Comparison of ENCODE assay signal across 11 cellular contexts in the genomic region with DNA sequence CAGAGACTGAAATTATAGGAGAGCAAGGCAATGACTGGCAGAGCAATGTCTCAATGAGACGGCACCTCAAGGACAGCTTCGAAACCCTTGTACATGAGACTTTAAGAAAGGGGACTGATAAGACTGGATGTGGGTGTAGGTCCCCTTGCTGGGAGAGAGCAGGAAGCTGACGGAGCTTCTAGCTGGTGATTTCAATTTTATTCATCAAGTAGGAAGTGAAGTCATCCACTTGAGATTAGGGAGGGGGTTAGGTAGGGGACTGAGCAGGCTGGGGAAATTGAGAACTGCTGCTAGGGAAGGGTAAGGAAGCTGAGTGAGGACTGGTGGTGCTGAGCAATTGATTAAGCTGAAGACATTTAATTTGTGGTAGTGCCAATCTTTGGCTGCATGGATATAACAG.
A peak's percentile ranks its signal among the peaks of the same experiment; 100 is the strongest.
DNase-seq lines count a peak whose midpoint lies in the region; ATAC-seq and TF ChIP-seq lines count a peak whose summit lies in the region.
"Had no signal": no experiment of that assay in that cellular context is flagged by ENCODE, and none has a peak within 500 bp of the region (broad histone marks: within the 10 kb centered on the region; RNA-seq: fewer than 3 reads in every experiment).

No MANE protein-coding gene starts in this region.

- DNase-seq in activated CD4-positive, alpha-beta memory T cell treated with anti-CD3 and anti-CD28 coated beads for 36 hours = peak; percentile 41
- no peak for DNase-seq in activated CD4-positive, alpha-beta memory T cell treated with anti-CD3 and anti-CD28 coated beads, Interleukin-2, amount 10 ng/mL, durations not matched to agents 7 days and 5 days
- DNase-seq in NCI-H226 (peak; percentile 76), brain microvascular endothelial cell (peak; percentile 35), suprapubic skin (ENCODE audit: low spot score in 2 of 2) (no peak)
- DNase-seq in naive thymus-derived CD8-positive, alpha-beta T cell = no peak
- DNase-seq: left colon, NCI-H1417 had no signal

- peaks cover 7% of the 10 kb centered on the region for H3K4me1 ChIP-seq in suprapubic skin

- no peak overlapping the region for H3K4me3 Mint-ChIP-seq in activated CD4-positive, alpha-beta memory T cell treated with anti-CD3 and anti-CD28 coated beads for 36 hours
- no peak overlapping the region for H3K4me3 Mint-ChIP-seq in activated CD4-positive, alpha-beta memory T cell treated with anti-CD3 and anti-CD28 coated beads, Interleukin-2, amount 10 ng/mL, durations not matched to agents 7 days and 5 days
- no peak overlapping the region for H3K4me3 Mint-ChIP-seq in naive thymus-derived CD8-positive, alpha-beta T cell

- 84% methylated on average over 3 of the region's 3 CpGs for WGBS in suprapubic skin

- no peaks in the 10 kb centered on the region for H3K27me3 Mint-ChIP-seq in activated CD4-positive, alpha-beta memory T cell treated with anti-CD3 and anti-CD28 coated beads for 36 hours
- H3K27me3 Mint-ChIP-seq in activated CD4-positive, alpha-beta memory T cell treated with anti-CD3 and anti-CD28 coated beads, Interleukin-2, amount 10 ng/mL, durations not matched to agents 7 days and 5 days = no peaks in the 10 kb centered on the region
- H3K27me3 Mint-ChIP-seq in naive thymus-derived CD8-positive, alpha-beta T cell = no peaks in the 10 kb centered on the region

- TF ChIP-seq EP300 in suprapubic skin (IDR thresholded peaks at IDR 0.05) = no peak

- CTCF ChIA-PET in activated CD4-positive, alpha-beta memory T cell treated with anti-CD3 and anti-CD28 coated beads for 36 hours (lab: Charles Lee) = interaction anchor here (0.7 to 1.3 kb wide), 2 partner anchors 46 to 189 kb away, joined by 4 to 6 read pairs; no protein-coding TSS in a partner anchor
- CTCF ChIA-PET in activated CD4-positive, alpha-beta memory T cell treated with anti-CD3 and anti-CD28 coated beads, Interleukin-2, amount 10 ng/mL, durations not matched to agents 7 days and 5 days (lab: Charles Lee) = interaction anchor here (0.5 kb wide), 1 partner anchor 642 kb away, joined by 6 read pairs; no protein-coding TSS in a partner anchor

- in situ Hi-C loops in brain microvascular endothelial cell (cut with HindIII; ENCODE audit: low pct_ligation_motif_present, low sequenced_read_pairs) = no loop called here

- TF ChIP-seq CTCF in brain microvascular endothelial cell (IDR thresholded peaks at IDR 0.05; ENCODE audit: low read depth, low read length, missing control alignments) (no peak), suprapubic skin (IDR thresholded peaks at IDR 0.05) (no peak)

- no peaks in the 10 kb centered on the region for H3K9me3 ChIP-seq in suprapubic skin
- H3K9me3 ChIP-seq: gastroesophageal sphincter had no signal

- POLR2A ChIA-PET in activated CD4-positive, alpha-beta memory T cell treated with anti-CD3 and anti-CD28 coated beads for 36 hours (lab: Charles Lee) = no interaction called here
- POLR2A ChIA-PET in activated CD4-positive, alpha-beta memory T cell treated with anti-CD3 and anti-CD28 coated beads, Interleukin-2, amount 10 ng/mL, durations not matched to agents 7 days and 5 days (lab: Charles Lee) = interaction anchor here (1.4 kb wide), 1 partner anchor 36 kb away, joined by 3 read pairs; no protein-coding TSS in a partner anchor
- POLR2A ChIA-PET in naive thymus-derived CD8-positive, alpha-beta T cell (lab: Charles Lee) = no interaction called here

- H3K36me3 Mint-ChIP-seq in activated CD4-positive, alpha-beta memory T cell treated with anti-CD3 and anti-CD28 coated beads for 36 hours = peaks cover 51% of the 10 kb centered on the region
- H3K36me3 Mint-ChIP-seq in activated CD4-positive, alpha-beta memory T cell treated with anti-CD3 and anti-CD28 coated beads, Interleukin-2, amount 10 ng/mL, durations not matched to agents 7 days and 5 days (ENCODE audit: low read depth) = peaks cover 76% of the 10 kb centered on the region
- H3K36me3 Mint-ChIP-seq in naive thymus-derived CD8-positive, alpha-beta T cell = peaks cover 14 to 83% (median 40%) of the 10 kb centered on the region in 3 donors

- intact Hi-C loops in activated CD4-positive, alpha-beta memory T cell treated with anti-CD3 and anti-CD28 coated beads for 36 hours (cut with micrococcal nuclease) = loop anchor here (10.0 kb wide), 1 partner anchor 395 kb away; a partner anchor contains a TSS

- TF ChIP-seq POLR2A in suprapubic skin (IDR thresholded peaks at IDR 0.05) = no peak

- peaks cover 48% of the 10 kb centered on the region for H3K36me3 ChIP-seq in brain microvascular endothelial cell (replicated peaks)
- H3K36me3 ChIP-seq in suprapubic skin = peaks cover 46% of the 10 kb centered on the region

- H3K4me1 Mint-ChIP-seq in activated CD4-positive, alpha-beta memory T cell treated with anti-CD3 and anti-CD28 coated beads for 36 hours (ENCODE audit: low read depth) = peaks cover 74% of the 10 kb centered on the region
- peaks cover 64% of the 10 kb centered on the region for H3K4me1 Mint-ChIP-seq in activated CD4-positive, alpha-beta memory T cell treated with anti-CD3 and anti-CD28 coated beads, Interleukin-2, amount 10 ng/mL, durations not matched to agents 7 days and 5 days
- peaks cover 44 to 72% (median 57%) of the 10 kb centered on the region in 4 donors for H3K4me1 Mint-ChIP-seq in naive thymus-derived CD8-positive, alpha-beta T cell

- H3K4me3 ChIP-seq in brain microvascular endothelial cell (ENCODE audit: low read depth, low read length) = no peak overlapping the region
- no peak overlapping the region for H3K4me3 ChIP-seq in suprapubic skin
- H3K4me3 ChIP-seq: gastroesophageal sphincter had no signal

- H3K27ac ChIP-seq in brain microvascular endothelial cell (peak overlapping the region; percentile 37), suprapubic skin (no peak overlapping the region)
- H3K27ac ChIP-seq: gastroesophageal sphincter had no signal

- no peaks in the 10 kb centered on the region for H3K27me3 ChIP-seq in brain microvascular endothelial cell (replicated peaks)
- H3K27me3 ChIP-seq in suprapubic skin = no peaks in the 10 kb centered on the region
- H3K27me3 ChIP-seq: gastroesophageal sphincter had no signal

- H3K9me3 Mint-ChIP-seq in activated CD4-positive, alpha-beta memory T cell treated with anti-CD3 and anti-CD28 coated beads for 36 hours = no peaks in the 10 kb centered on the region
- H3K9me3 Mint-ChIP-seq in activated CD4-positive, alpha-beta memory T cell treated with anti-CD3 and anti-CD28 coated beads, Interleukin-2, amount 10 ng/mL, durations not matched to agents 7 days and 5 days = no peaks in the 10 kb centered on the region
- H3K9me3 Mint-ChIP-seq in naive thymus-derived CD8-positive, alpha-beta T cell = no peaks in the 10 kb centered on the region

- peak overlapping the region; percentile 64 for H3K27ac Mint-ChIP-seq in activated CD4-positive, alpha-beta memory T cell treated with anti-CD3 and anti-CD28 coated beads for 36 hours
- no peak overlapping the region for H3K27ac Mint-ChIP-seq in activated CD4-positive, alpha-beta memory T cell treated with anti-CD3 and anti-CD28 coated beads, Interleukin-2, amount 10 ng/mL, durations not matched to agents 7 days and 5 days
- H3K27ac Mint-ChIP-seq in naive thymus-derived CD8-positive, alpha-beta T cell = peak overlapping the region in 7 of 10 donors; percentile 31 to 68 (median 49)

- ATAC-seq in naive thymus-derived CD8-positive, alpha-beta T cell = no peak
- ATAC-seq in HG03460 (IDR thresholded peaks at IDR 0.05; ENCODE audit: unreplicated experiment) (no peak), GM21367 (IDR thresholded peaks at IDR 0.05; ENCODE audit: unreplicated experiment) (no peak)
- ATAC-seq: gastroesophageal sphincter, left colon had no signal

Comparison
In these comparisons a context has a peak if more than half of its experiments do, and no peak if none do; other contexts are left out.
1. DNase-seq: peak in activated CD4-positive, alpha-beta memory T cell treated with anti-CD3 and anti-CD28 coated beads for 36 hours (single experiment), NCI-H226 (single experiment) and brain microvascular endothelial cell (single experiment); none in activated CD4-positive, alpha-beta memory T cell treated with anti-CD3 and anti-CD28 coated beads, Interleukin-2, amount 10 ng/mL, durations not matched to agents 7 days and 5 days (single experiment), naive thymus-derived CD8-positive, alpha-beta T cell (0 of 10) and suprapubic skin (0 of 2).